In genomic region chr9:112535811-112536210, GRCh38 we compare ENCODE assay signal across 22 cellular contexts. TPM values are rescaled to one million over a fixed set of nuclear protein-coding genes. Genes with fewer than 3 reads are reported as not detected.
DNase-seq lines count a peak whose midpoint lies in the region; ATAC-seq and TF ChIP-seq lines count a peak whose summit lies in the region.
"Had no signal": no experiment of that assay in that cellular context is flagged by ENCODE, and none has a peak within 500 bp of the region (broad histone marks: within the 10 kb centered on the region; RNA-seq: fewer than 3 reads in every experiment).

No MANE protein-coding gene starts in this region.

- no peaks in the 10 kb centered on the region for H3K27me3 Mint-ChIP-seq in brain

- no peak overlapping the region for H3K4me3 ChIP-seq in H7 (ENCODE audit: insufficient read depth, low read depth, low read length)
- H3K4me3 ChIP-seq: gastrocnemius medialis, testis had no signal

- peaks cover 66% of the 10 kb centered on the region for H3K36me3 Mint-ChIP-seq in brain

- DNase-seq in AG08395 (ENCODE audit: low spot score) = peak; percentile 45
- DNase-seq in HS-5 (ENCODE audit: low read depth) = peak; percentile 79
- DNase-seq in glomerular visceral epithelial cell (ENCODE audit: extremely low spot score) = peak; percentile 61
- DNase-seq in LoVo (ENCODE audit: low spot score) = no peak
- no peak for DNase-seq in SKM-1 treated with dmso at 0.1 percent for 144 hours (lab: John Stamatoyannopoulos, UW; ENCODE audit: unreplicated experiment)
- DNase-seq in H7 = no peak
- DNase-seq: activated CD4-positive, CD25-positive, alpha-beta regulatory T cell treated with anti-CD3 and anti-CD28 coated beads, Interleukin-2, amount 50 U/mL, for 72 hours; activated effector memory CD4-positive, alpha-beta T cell treated with anti-CD3 and anti-CD28 coated beads, Interleukin-2, amount 50 U/mL, for 16 hours; DMS 273 treated with DMSO at 0.1 percent for 48 hours; gastrocnemius medialis; KBM-7; NCI-H1092 treated with DMSO at 0.1 percent for 48 hours; NCI-H2107; retina; SIG-M5; stimulated activated CD4-positive, alpha-beta T cell treated with anti-CD3 and anti-CD28 coated beads, Interleukin-12 subunit alpha, Interleukin-12 subunit beta, amount 100 ng/mL, for 4 hours; T-helper 9 cell; testis had no signal

- peaks cover 0 to 12% (median under 1%) of the 10 kb centered on the region in 5 experiments for H3K9me3 Mint-ChIP-seq in brain

- H3K36me3 ChIP-seq in H7 (replicated peaks; ENCODE audit: control insufficient read depth, insufficient read depth, low read length) = no peaks in the 10 kb centered on the region
- H3K36me3 ChIP-seq: gastrocnemius medialis had no signal

- H3K4me3 Mint-ChIP-seq in brain = no peak overlapping the region
- H3K4me3 Mint-ChIP-seq: CD14-positive monocyte had no signal

- H3K27ac Mint-ChIP-seq in brain = peak overlapping the region in 3 of 5 experiments; percentile 8 to 72 (median 34)

- peaks cover 29% of the 10 kb centered on the region for H3K4me1 Mint-ChIP-seq in brain

- no peak for TF ChIP-seq CTCF in brain (conservative IDR thresholded peaks at IDR 0.05)

- ATAC-seq in HG02571 (IDR thresholded peaks at IDR 0.05; ENCODE audit: unreplicated experiment) = no peak
- ATAC-seq: gastrocnemius medialis, left lobe of liver had no signal

- no peaks in the 10 kb centered on the region for H3K27me3 ChIP-seq in H7 (ENCODE audit: control insufficient read depth, insufficient read depth, low read length)
- H3K27me3 ChIP-seq: gastrocnemius medialis, testis had no signal

RNA-seq across cellular contexts. Expression of gene KIAA1958, which starts 49.2 kb away (rescaled TPM):
- polyA plus RNA-seq in brain (ENCODE audit: insufficient read depth, low read depth, low replicate concordance) = 5.9 TPM
- total RNA-seq in H7 (2014; rRNA removed; shearing (Covaris generic)) = 14.2 and 17.6 TPM in 2 replicates

Comparison
In these comparisons a context has a peak if more than half of its experiments do, and no peak if none do; other contexts are left out.
1. DNase-seq: peak in AG08395 (single experiment), HS-5 (single experiment) and glomerular visceral epithelial cell (single experiment); none in LoVo (single experiment), SKM-1 treated with dmso at 0.1 percent for 144 hours (single experiment) and H7 (single experiment).